ENCODE assay signal across 11 cellular contexts in the genomic region with DNA sequence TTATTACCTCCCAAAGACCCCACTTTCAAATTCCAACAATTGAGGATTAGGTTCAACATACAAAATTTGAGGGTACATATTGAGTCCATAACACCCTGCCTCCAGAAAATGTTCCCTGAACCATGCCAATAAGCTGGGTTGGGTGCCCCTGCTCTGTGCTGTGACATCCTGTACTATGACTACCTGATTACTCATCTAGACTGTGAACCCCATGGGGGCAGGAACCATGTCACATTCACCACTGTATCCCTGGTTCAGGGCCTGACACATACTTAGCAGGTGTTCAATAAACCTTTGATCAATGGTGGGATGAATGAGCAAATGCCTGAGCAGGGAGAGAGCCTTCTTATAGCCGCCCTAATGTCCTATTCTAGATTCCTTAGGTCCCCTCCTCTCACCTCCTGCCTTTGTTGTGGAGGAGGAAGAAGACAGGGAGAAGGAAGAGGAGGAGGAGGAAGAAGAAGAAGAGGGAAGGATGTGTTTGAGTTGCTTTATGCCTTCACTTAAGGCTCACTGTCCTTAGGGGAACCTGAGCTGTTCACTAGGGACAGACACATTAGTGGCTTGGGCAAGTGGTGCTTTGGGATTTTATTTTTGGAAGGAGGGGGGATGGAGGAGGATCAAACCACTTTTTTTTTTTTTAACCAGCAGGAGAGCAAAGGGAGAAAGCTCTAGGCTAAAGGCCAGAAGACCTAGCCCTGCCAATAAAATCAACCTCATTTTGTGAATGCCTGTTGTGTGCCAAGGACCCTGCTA. TPM values are rescaled to one million over a fixed set of nuclear protein-coding genes. Genes with fewer than 3 reads are reported as not detected.
DNase-seq lines count a peak whose midpoint lies in the region; ATAC-seq and TF ChIP-seq lines count a peak whose summit lies in the region.
"Had no signal": no experiment of that assay in that cellular context is flagged by ENCODE, and none has a peak within 500 bp of the region (broad histone marks: within the 10 kb centered on the region; RNA-seq: fewer than 3 reads in every experiment).

No MANE protein-coding gene starts in this region.

- H3K4me1 ChIP-seq in trophoblast cell (ENCODE audit: control insufficient read depth in 1 of 2, insufficient read depth in 2 of 2, low read length in 2 of 2): peaks cover 0 to 4% of the 10 kb centered on the region in 2 experiments

- DNase-seq in NCI-H2107 treated with DMSO at 0.1 percent for 48 hours (lab: John Stamatoyannopoulos, UW; ENCODE audit: unreplicated experiment) (peak; percentile 16), NCI-H2107 (lab: John Stamatoyannopoulos, UW) (no peak), NCI-H1092 treated with DMSO at 0.1 percent for 48 hours (lab: John Stamatoyannopoulos, UW) (peak; percentile 60), GM20000 (ENCODE audit: low spot score) (no peak), hepatic stellate cell (ENCODE audit: low spot score) (no peak), trophoblast cell (no peak)
- no peak for DNase-seq in natural killer cell treated with Interleukin-12 subunit alpha and Interleukin-12 subunit beta and Interleukin-15 and Interleukin-18, amount 100 ng/mL, for 72 hours (ENCODE audit: low spot score)
- DNase-seq: 8988T, stomach had no signal

- H3K4me1 Mint-ChIP-seq in activated naive CD8-positive, alpha-beta T cell (ENCODE audit: low read depth): peaks cover 70% of the 10 kb centered on the region
- peaks cover 67 to 70% of the 10 kb centered on the region in 2 donors for H3K4me1 Mint-ChIP-seq in natural killer cell treated with Interleukin-12 subunit alpha and Interleukin-12 subunit beta and Interleukin-15 and Interleukin-18, amount 100 ng/mL, for 72 hours (ENCODE audit: low read depth in 2 of 2)

- no peak overlapping the region for H3K4me2 ChIP-seq in trophoblast cell (ENCODE audit: low read length)
- H3K4me2 ChIP-seq: GM23338 had no signal

- H2BK120ac ChIP-seq in trophoblast cell (ENCODE audit: insufficient read depth, low read length, poor library complexity): no peak overlapping the region

- TF ChIP-seq CTCF in GM20000 (IDR thresholded peaks at IDR 0.05; ENCODE audit: extremely low read depth, missing control alignments): no peak

- no peaks in the 10 kb centered on the region for H3K27me3 ChIP-seq in trophoblast cell (ENCODE audit: insufficient read depth, low read length)
- H3K27me3 ChIP-seq: stomach had no signal

- H2AFZ ChIP-seq in trophoblast cell (ENCODE audit: insufficient read depth, low read length, poor library complexity): no peak overlapping the region
- H2AFZ ChIP-seq: GM23338 had no signal

- no peaks in the 10 kb centered on the region for H3K9me3 ChIP-seq in trophoblast cell (ENCODE audit: insufficient read depth, low read depth, low read length)
- H3K9me3 ChIP-seq: stomach had no signal

- no peak overlapping the region for H3K23ac ChIP-seq in trophoblast cell (ENCODE audit: low read length)

- H3K27ac Mint-ChIP-seq in activated naive CD8-positive, alpha-beta T cell: peak overlapping the region; percentile 93
- peak overlapping the region; percentile 89 to 90 for H3K27ac Mint-ChIP-seq in natural killer cell treated with Interleukin-12 subunit alpha and Interleukin-12 subunit beta and Interleukin-15 and Interleukin-18, amount 100 ng/mL, for 72 hours
- H3K27ac Mint-ChIP-seq: GM23338 had no signal

- H3K9me3 Mint-ChIP-seq in activated naive CD8-positive, alpha-beta T cell (ENCODE audit: low read depth): peaks cover 5% of the 10 kb centered on the region
- peaks cover 7% of the 10 kb centered on the region for H3K9me3 Mint-ChIP-seq in natural killer cell treated with Interleukin-12 subunit alpha and Interleukin-12 subunit beta and Interleukin-15 and Interleukin-18, amount 100 ng/mL, for 72 hours
- H3K9me3 Mint-ChIP-seq: GM23338 had no signal

- no peak overlapping the region for H3K27ac ChIP-seq in trophoblast cell (ENCODE audit: low read depth, low read length)

- H3K9ac ChIP-seq in trophoblast cell (ENCODE audit: low read length): no peak overlapping the region

- WGBS in trophoblast cell (ENCODE audit: extremely low coverage, insufficient coverage, insufficient read length): no CpG with 5 or more reads among the region's 1 CpG

- no peak overlapping the region for H3K14ac ChIP-seq in trophoblast cell (ENCODE audit: low read length)

- no peak overlapping the region for H2BK12ac ChIP-seq in trophoblast cell (ENCODE audit: low read length)

- no peak overlapping the region for H4K12ac ChIP-seq in trophoblast cell (ENCODE audit: low read depth, low read length)

- H4K8ac ChIP-seq in trophoblast cell (ENCODE audit: low read depth, low read length): no peak overlapping the region

- H3K79me2 ChIP-seq in trophoblast cell (ENCODE audit: control insufficient read depth, insufficient read depth, low read length, poor library complexity): no peaks in the 10 kb centered on the region

- peak; percentile 67 to 83 for ATAC-seq in natural killer cell treated with Interleukin-12 subunit alpha and Interleukin-12 subunit beta and Interleukin-15 and Interleukin-18, amount 100 ng/mL, for 72 hours
- ATAC-seq: GM23338 had no signal

- no peak overlapping the region for H2BK5ac ChIP-seq in trophoblast cell (ENCODE audit: low read depth, low read length, poor library complexity)

- no peak overlapping the region for H2AK5ac ChIP-seq in trophoblast cell (ENCODE audit: low read length)

- H3K36me3 ChIP-seq in trophoblast cell (ENCODE audit: control insufficient read depth in 1 of 2, insufficient read depth in 2 of 2, low read length in 2 of 2): peaks cover 0 to 6% of the 10 kb centered on the region in 2 experiments

- no peak overlapping the region for H3K4ac ChIP-seq in trophoblast cell (ENCODE audit: low read depth, low read length)

- H3K18ac ChIP-seq in trophoblast cell (ENCODE audit: low read length): no peak overlapping the region

- no peaks in the 10 kb centered on the region for H3K79me1 ChIP-seq in trophoblast cell (ENCODE audit: low read length)

- H3K4me3 Mint-ChIP-seq in activated naive CD8-positive, alpha-beta T cell: peak overlapping the region; percentile 40
- H3K4me3 Mint-ChIP-seq in natural killer cell treated with Interleukin-12 subunit alpha and Interleukin-12 subunit beta and Interleukin-15 and Interleukin-18, amount 100 ng/mL, for 72 hours: peak overlapping the region; percentile 68
- H3K4me3 Mint-ChIP-seq: GM23338 had no signal

- no peaks in the 10 kb centered on the region for H3K27me3 Mint-ChIP-seq in activated naive CD8-positive, alpha-beta T cell
- no peaks in the 10 kb centered on the region for H3K27me3 Mint-ChIP-seq in natural killer cell treated with Interleukin-12 subunit alpha and Interleukin-12 subunit beta and Interleukin-15 and Interleukin-18, amount 100 ng/mL, for 72 hours

- H4K91ac ChIP-seq in trophoblast cell (ENCODE audit: low read depth, low read length): no peak overlapping the region

- peaks cover 21% of the 10 kb centered on the region for H3K36me3 Mint-ChIP-seq in activated naive CD8-positive, alpha-beta T cell
- peaks cover 17% of the 10 kb centered on the region for H3K36me3 Mint-ChIP-seq in natural killer cell treated with Interleukin-12 subunit alpha and Interleukin-12 subunit beta and Interleukin-15 and Interleukin-18, amount 100 ng/mL, for 72 hours

- no peak overlapping the region for H3K4me3 ChIP-seq in trophoblast cell (ENCODE audit: low read depth, low read length)
- H3K4me3 ChIP-seq: GM23338, stomach had no signal

RNA-seq across cellular contexts. Expression of a gene that starts 21.3 kb away (rescaled TPM):
- 10 to 100 TPM; 17.4 to 30.2 TPM for total RNA-seq in natural killer cell treated with Interleukin-12 subunit alpha and Interleukin-12 subunit beta and Interleukin-15 and Interleukin-18, amount 100 ng/mL, for 72 hours
- 1.4 TPM in 2 replicates for polyA plus RNA-seq in trophoblast cell (2013)

Comparison
In these comparisons a context has a peak if more than half of its experiments do, and no peak if none do; other contexts are left out.
1. DNase-seq: peak in NCI-H2107 treated with DMSO at 0.1 percent for 48 hours (single experiment) and NCI-H1092 treated with DMSO at 0.1 percent for 48 hours (single experiment); none in NCI-H2107 (single experiment), natural killer cell treated with Interleukin-12 subunit alpha and Interleukin-12 subunit beta and Interleukin-15 and Interleukin-18, amount 100 ng/mL, for 72 hours (single experiment), GM20000 (single experiment), hepatic stellate cell (single experiment) and trophoblast cell (0 of 2).